ENCODE assay signal across 1 cellular context in the genomic region with DNA sequence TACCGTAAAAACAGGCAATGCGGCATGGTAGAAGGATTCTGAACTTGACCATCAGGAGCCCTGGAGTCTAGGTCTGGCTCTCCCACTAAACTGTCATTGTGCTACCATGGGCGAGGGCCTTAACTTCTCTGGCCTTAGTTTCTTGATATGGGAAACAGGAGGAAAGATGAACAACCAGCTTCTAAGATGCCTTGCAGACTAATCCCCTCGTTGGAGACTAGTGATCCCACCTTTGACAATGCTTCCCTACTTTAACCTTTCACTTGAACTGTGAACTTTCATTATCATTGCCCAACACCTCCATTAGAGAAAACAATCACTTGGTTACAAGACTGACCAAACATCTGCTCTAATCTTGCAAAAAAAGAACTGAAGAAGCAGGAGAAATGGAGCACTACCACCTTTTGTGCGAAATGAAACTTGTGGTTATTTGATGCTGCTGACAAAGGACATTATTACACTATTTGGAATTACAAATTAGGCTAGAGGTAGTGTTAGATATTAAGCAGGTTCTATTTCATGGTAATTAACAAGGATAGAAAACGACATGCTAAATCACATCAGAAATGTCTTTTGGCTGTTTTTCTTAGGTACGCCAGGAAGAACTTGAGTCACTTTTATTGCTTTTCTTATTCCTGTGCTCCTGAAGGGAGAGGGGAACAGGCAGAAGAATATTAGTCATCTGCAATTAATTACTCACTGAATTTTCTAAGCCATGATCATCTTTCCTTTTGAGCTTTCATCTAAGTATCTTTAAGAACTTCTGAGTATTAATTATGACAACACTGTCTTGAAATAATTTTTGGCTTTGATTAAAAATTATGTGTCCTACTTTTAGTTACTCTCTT.
TF ChIP-seq lines count a peak whose summit lies in the region.

No MANE protein-coding gene starts in this region.

TF ChIP-seq in K562, 482 proteins besides CTCF, POLR2A, EP300 and RAD21 (continued from another document and continues in another):
- TF ChIP-seq, protein P1, sequence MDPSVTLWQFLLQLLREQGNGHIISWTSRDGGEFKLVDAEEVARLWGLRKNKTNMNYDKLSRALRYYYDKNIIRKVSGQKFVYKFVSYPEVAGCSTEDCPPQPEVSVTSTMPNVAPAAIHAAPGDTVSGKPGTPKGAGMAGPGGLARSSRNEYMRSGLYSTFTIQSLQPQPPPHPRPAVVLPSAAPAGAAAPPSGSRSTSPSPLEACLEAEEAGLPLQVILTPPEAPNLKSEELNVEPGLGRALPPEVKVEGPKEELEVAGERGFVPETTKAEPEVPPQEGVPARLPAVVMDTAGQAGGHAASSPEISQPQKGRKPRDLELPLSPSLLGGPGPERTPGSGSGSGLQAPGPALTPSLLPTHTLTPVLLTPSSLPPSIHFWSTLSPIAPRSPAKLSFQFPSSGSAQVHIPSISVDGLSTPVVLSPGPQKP (CRISPR knock-in tag; IDR thresholded peaks at IDR 0.05): no peak
- TF ChIP-seq, protein P2, sequence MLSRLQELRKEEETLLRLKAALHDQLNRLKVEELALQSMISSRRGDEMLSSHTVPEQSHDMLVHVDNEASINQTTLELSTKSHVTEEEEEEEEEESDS (CRISPR knock-in tag; IDR thresholded peaks at IDR 0.05): no peak
- TF ChIP-seq HSF4 (CRISPR knock-in tag; IDR thresholded peaks at IDR 0.05; ENCODE audit: borderline replicate concordance) (no peak), MTF1 (CRISPR knock-in tag; IDR thresholded peaks at IDR 0.05; ENCODE audit: borderline replicate concordance) (no peak), ZNF175 (CRISPR knock-in tag; IDR thresholded peaks at IDR 0.05; ENCODE audit: low read depth) (no peak; the same call in none of the 2 replicates), ZFP1 (CRISPR knock-in tag; IDR thresholded peaks at IDR 0.05) (no peak), ZNF778 (CRISPR knock-in tag; IDR thresholded peaks at IDR 0.05) (no peak), MTA3 (IDR thresholded peaks at IDR 0.05; ENCODE audit: borderline replicate concordance) (no peak), TAF9B (IDR thresholded peaks at IDR 0.05; ENCODE audit: partially characterized antibody) (no peak), CBX5 (IDR thresholded peaks at IDR 0.05; ENCODE audit: borderline replicate concordance, low read depth) (no peak), FOXA1 (IDR thresholded peaks at IDR 0.05; ENCODE audit: borderline replicate concordance) (no peak), PCBP1 (IDR thresholded peaks at IDR 0.05; ENCODE audit: low read depth, low read length, poor library complexity, severe bottlenecking) (no peak), ZBTB11 (CRISPR knock-in tag; IDR thresholded peaks at IDR 0.05) (no peak), CXXC5 (CRISPR knock-in tag; IDR thresholded peaks at IDR 0.05) (no peak; the same call in 1 of the 2 replicates), ZNF583 (CRISPR knock-in tag; IDR thresholded peaks at IDR 0.05) (no peak), RFX7 (CRISPR knock-in tag; IDR thresholded peaks at IDR 0.05) (no peak), XRCC3 (IDR thresholded peaks at IDR 0.05) (no peak), POLR2H (tag; IDR thresholded peaks at IDR 0.05; ENCODE audit: low read depth) (no peak), CBFA2T2 (conservative IDR thresholded peaks at IDR 0.05) (no peak), TAL1 (IDR thresholded peaks at IDR 0.05) (no peak), MED1 (CRISPR knock-in tag; IDR thresholded peaks at IDR 0.05; ENCODE audit: borderline replicate concordance) (no peak), GTF2A2 (tag; IDR thresholded peaks at IDR 0.05) (0 out of 2 replicates have a peak, but pooled peaks have one; percentile 73), IRF2 (CRISPR knock-in tag; IDR thresholded peaks at IDR 0.05) (no peak), BCOR (IDR thresholded peaks at IDR 0.05) (no peak), ZNF274 (IDR thresholded peaks at IDR 0.05; ENCODE audit: borderline replicate concordance, low read depth, low read length) (no peak), RFX1 (IDR thresholded peaks at IDR 0.05) (0 out of 2 replicates have a peak, but pooled peaks have one; percentile 6)
- TF ChIP-seq, protein P3, sequence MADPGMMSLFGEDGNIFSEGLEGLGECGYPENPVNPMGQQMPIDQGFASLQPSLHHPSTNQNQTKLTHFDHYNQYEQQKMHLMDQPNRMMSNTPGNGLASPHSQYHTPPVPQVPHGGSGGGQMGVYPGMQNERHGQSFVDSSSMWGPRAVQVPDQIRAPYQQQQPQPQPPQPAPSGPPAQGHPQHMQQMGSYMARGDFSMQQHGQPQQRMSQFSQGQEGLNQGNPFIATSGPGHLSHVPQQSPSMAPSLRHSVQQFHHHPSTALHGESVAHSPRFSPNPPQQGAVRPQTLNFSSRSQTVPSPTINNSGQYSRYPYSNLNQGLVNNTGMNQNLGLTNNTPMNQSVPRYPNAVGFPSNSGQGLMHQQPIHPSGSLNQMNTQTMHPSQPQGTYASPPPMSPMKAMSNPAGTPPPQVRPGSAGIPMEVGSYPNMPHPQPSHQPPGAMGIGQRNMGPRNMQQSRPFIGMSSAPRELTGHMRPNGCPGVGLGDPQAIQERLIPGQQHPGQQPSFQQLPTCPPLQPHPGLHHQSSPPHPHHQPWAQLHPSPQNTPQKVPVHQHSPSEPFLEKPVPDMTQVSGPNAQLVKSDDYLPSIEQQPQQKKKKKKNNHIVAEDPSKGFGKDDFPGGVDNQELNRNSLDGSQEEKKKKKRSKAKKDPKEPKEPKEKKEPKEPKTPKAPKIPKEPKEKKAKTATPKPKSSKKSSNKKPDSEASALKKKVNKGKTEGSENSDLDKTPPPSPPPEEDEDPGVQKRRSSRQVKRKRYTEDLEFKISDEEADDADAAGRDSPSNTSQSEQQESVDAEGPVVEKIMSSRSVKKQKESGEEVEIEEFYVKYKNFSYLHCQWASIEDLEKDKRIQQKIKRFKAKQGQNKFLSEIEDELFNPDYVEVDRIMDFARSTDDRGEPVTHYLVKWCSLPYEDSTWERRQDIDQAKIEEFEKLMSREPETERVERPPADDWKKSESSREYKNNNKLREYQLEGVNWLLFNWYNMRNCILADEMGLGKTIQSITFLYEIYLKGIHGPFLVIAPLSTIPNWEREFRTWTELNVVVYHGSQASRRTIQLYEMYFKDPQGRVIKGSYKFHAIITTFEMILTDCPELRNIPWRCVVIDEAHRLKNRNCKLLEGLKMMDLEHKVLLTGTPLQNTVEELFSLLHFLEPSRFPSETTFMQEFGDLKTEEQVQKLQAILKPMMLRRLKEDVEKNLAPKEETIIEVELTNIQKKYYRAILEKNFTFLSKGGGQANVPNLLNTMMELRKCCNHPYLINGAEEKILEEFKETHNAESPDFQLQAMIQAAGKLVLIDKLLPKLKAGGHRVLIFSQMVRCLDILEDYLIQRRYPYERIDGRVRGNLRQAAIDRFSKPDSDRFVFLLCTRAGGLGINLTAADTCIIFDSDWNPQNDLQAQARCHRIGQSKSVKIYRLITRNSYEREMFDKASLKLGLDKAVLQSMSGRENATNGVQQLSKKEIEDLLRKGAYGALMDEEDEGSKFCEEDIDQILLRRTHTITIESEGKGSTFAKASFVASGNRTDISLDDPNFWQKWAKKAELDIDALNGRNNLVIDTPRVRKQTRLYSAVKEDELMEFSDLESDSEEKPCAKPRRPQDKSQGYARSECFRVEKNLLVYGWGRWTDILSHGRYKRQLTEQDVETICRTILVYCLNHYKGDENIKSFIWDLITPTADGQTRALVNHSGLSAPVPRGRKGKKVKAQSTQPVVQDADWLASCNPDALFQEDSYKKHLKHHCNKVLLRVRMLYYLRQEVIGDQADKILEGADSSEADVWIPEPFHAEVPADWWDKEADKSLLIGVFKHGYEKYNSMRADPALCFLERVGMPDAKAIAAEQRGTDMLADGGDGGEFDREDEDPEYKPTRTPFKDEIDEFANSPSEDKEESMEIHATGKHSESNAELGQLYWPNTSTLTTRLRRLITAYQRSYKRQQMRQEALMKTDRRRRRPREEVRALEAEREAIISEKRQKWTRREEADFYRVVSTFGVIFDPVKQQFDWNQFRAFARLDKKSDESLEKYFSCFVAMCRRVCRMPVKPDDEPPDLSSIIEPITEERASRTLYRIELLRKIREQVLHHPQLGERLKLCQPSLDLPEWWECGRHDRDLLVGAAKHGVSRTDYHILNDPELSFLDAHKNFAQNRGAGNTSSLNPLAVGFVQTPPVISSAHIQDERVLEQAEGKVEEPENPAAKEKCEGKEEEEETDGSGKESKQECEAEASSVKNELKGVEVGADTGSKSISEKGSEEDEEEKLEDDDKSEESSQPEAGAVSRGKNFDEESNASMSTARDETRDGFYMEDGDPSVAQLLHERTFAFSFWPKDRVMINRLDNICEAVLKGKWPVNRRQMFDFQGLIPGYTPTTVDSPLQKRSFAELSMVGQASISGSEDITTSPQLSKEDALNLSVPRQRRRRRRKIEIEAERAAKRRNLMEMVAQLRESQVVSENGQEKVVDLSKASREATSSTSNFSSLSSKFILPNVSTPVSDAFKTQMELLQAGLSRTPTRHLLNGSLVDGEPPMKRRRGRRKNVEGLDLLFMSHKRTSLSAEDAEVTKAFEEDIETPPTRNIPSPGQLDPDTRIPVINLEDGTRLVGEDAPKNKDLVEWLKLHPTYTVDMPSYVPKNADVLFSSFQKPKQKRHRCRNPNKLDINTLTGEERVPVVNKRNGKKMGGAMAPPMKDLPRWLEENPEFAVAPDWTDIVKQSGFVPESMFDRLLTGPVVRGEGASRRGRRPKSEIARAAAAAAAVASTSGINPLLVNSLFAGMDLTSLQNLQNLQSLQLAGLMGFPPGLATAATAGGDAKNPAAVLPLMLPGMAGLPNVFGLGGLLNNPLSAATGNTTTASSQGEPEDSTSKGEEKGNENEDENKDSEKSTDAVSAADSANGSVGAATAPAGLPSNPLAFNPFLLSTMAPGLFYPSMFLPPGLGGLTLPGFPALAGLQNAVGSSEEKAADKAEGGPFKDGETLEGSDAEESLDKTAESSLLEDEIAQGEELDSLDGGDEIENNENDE (IDR thresholded peaks at IDR 0.05; ENCODE audit: low read depth, low read length): no peak
- TF ChIP-seq, protein P4, sequence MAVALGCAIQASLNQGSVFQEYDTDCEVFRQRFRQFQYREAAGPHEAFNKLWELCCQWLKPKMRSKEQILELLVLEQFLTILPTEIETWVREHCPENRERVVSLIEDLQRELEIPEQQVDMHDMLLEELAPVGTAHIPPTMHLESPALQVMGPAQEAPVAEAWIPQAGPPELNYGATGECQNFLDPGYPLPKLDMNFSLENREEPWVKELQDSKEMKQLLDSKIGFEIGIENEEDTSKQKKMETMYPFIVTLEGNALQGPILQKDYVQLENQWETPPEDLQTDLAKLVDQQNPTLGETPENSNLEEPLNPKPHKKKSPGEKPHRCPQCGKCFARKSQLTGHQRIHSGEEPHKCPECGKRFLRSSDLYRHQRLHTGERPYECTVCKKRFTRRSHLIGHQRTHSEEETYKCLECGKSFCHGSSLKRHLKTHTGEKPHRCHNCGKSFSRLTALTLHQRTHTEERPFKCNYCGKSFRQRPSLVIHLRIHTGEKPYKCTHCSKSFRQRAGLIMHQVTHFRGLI (CRISPR knock-in tag; IDR thresholded peaks at IDR 0.05): no peak
- TF ChIP-seq, protein P5, sequence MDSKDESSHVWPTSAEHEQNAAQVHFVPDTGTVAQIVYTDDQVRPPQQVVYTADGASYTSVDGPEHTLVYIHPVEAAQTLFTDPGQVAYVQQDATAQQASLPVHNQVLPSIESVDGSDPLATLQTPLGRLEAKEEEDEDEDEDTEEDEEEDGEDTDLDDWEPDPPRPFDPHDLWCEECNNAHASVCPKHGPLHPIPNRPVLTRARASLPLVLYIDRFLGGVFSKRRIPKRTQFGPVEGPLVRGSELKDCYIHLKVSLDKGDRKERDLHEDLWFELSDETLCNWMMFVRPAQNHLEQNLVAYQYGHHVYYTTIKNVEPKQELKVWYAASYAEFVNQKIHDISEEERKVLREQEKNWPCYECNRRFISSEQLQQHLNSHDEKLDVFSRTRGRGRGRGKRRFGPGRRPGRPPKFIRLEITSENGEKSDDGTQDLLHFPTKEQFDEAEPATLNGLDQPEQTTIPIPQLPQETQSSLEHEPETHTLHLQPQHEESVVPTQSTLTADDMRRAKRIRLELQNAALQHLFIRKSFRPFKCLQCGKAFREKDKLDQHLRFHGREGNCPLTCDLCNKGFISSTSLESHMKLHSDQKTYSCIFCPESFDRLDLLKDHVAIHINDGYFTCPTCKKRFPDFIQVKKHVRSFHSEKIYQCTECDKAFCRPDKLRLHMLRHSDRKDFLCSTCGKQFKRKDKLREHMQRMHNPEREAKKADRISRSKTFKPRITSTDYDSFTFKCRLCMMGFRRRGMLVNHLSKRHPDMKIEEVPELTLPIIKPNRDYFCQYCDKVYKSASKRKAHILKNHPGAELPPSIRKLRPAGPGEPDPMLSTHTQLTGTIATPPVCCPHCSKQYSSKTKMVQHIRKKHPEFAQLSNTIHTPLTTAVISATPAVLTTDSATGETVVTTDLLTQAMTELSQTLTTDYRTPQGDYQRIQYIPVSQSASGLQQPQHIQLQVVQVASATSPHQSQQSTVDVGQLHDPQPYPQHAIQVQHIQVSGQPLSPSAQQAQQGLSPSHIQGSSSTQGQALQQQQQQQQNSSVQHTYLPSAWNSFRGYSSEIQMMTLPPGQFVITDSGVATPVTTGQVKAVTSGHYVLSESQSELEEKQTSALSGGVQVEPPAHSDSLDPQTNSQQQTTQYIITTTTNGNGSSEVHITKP (IDR thresholded peaks at IDR 0.05; ENCODE audit: partially characterized antibody): no peak
- TF ChIP-seq, protein P6, sequence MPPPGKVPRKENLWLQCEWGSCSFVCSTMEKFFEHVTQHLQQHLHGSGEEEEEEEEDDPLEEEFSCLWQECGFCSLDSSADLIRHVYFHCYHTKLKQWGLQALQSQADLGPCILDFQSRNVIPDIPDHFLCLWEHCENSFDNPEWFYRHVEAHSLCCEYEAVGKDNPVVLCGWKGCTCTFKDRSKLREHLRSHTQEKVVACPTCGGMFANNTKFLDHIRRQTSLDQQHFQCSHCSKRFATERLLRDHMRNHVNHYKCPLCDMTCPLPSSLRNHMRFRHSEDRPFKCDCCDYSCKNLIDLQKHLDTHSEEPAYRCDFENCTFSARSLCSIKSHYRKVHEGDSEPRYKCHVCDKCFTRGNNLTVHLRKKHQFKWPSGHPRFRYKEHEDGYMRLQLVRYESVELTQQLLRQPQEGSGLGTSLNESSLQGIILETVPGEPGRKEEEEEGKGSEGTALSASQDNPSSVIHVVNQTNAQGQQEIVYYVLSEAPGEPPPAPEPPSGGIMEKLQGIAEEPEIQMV (tag; conservative IDR thresholded peaks at IDR 0.05; ENCODE audit: low read depth): peak; percentile 9; the same call in 1 of the 2 replicates
